ENCODE assay signal across 27 cellular contexts in genomic region chr3:9056581-9056980, GRCh38.
"Had no signal": no experiment of that assay in that cellular context is flagged by ENCODE, and none has a peak within 500 bp of the region (broad histone marks: within the 10 kb centered on the region; RNA-seq: fewer than 3 reads in every experiment).

No MANE protein-coding gene starts in this region.

- H3K36me3 ChIP-seq: Peyer's patch, SJSA1 had no signal

- H3K27me3 Mint-ChIP-seq: activated CD4-positive, alpha-beta T cell treated with anti-CD3 and anti-CD28 coated beads, Interleukin-2, amount 10 ng/mL, durations not matched to agents 24 days and 14 days; activated naive CD4-positive, alpha-beta T cell treated with anti-CD3 and anti-CD28 coated beads, Interleukin-2, amount 10 ng/mL, durations not matched to agents 7 days and 5 days; activated naive CD8-positive, alpha-beta T cell; activated naive CD8-positive, alpha-beta T cell treated with anti-CD3 and anti-CD28 coated beads, Interleukin-2, amount 50 U/mL, for 24 hours had no signal

- H3K4me2 ChIP-seq: SK-N-SH had no signal

- H3K27me3 ChIP-seq: Peyer's patch, SJSA1 had no signal

- H3K9me3 ChIP-seq: Peyer's patch, SJSA1, SK-N-SH had no signal

- H3K36me3 Mint-ChIP-seq: activated naive CD4-positive, alpha-beta T cell treated with anti-CD3 and anti-CD28 coated beads, Interleukin-2, amount 10 ng/mL, durations not matched to agents 7 days and 5 days had no signal

- H3K9ac ChIP-seq: SK-N-SH had no signal

- H3K4me1 ChIP-seq: Peyer's patch, SJSA1 had no signal

- H3K27ac Mint-ChIP-seq: activated CD4-positive, alpha-beta T cell treated with anti-CD3 and anti-CD28 coated beads, Interleukin-2, amount 10 ng/mL, durations not matched to agents 24 days and 14 days; activated naive CD4-positive, alpha-beta T cell treated with anti-CD3 and anti-CD28 coated beads, Interleukin-2, amount 10 ng/mL, durations not matched to agents 7 days and 5 days; activated naive CD8-positive, alpha-beta T cell; activated naive CD8-positive, alpha-beta T cell treated with anti-CD3 and anti-CD28 coated beads, Interleukin-2, amount 50 U/mL, for 24 hours; T-helper 1 cell treated with Interleukin-12 subunit alpha and Interleukin-12 subunit beta and Interleukin-4 antibody, amounts not matched to agents 30 μg/mL and 1 μg/mL, for 36 hours; T-helper 2 cell treated with Interferon-gamma antibody and Interleukin-4, amounts not matched to agents 5 μg/mL and 100 μg/mL, for 36 hours had no signal

- H3K4me1 Mint-ChIP-seq: activated CD4-positive, alpha-beta T cell treated with anti-CD3 and anti-CD28 coated beads, Interleukin-2, amount 10 ng/mL, durations not matched to agents 24 days and 14 days; activated naive CD4-positive, alpha-beta T cell treated with anti-CD3 and anti-CD28 coated beads, Interleukin-2, amount 10 ng/mL, durations not matched to agents 7 days and 5 days; activated naive CD8-positive, alpha-beta T cell treated with anti-CD3 and anti-CD28 coated beads, Interleukin-2, amount 50 U/mL, for 24 hours; brain had no signal

- H3K27ac ChIP-seq: Peyer's patch, SJSA1 had no signal

- DNase-seq: activated CD4-positive, alpha-beta T cell treated with anti-CD3 and anti-CD28 coated beads, Interleukin-2, amount 10 ng/mL, durations not matched to agents 24 days and 14 days; activated CD4-positive, alpha-beta T cell treated with anti-CD3 and anti-CD28 coated beads, Interleukin-2, amount 50 U/mL, for 4 hours; activated CD8-positive, alpha-beta memory T cell treated with anti-CD3 and anti-CD28 coated beads, Interleukin-2, amount 50 U/mL, for 48 hours; activated effector memory CD4-positive, alpha-beta T cell treated with Interleukin-2 at 50 U/mL for 16 hours; activated naive CD4-positive, alpha-beta T cell treated with anti-CD3 and anti-CD28 coated beads, Interleukin-2, amount 10 ng/mL, durations not matched to agents 7 days and 5 days; activated naive CD8-positive, alpha-beta T cell treated with anti-CD3 and anti-CD28 coated beads, Interleukin-2, amount 50 U/mL, for 24 hours; activated T-cell treated with anti-CD3 and anti-CD28 coated beads, Interleukin-2, amount 50 U/mL, for 48 hours; NCI-H1048; NCI-H1105 treated with DMSO at 0.1 percent for 48 hours; NCI-H1436; NCI-H1694; NCI-H1930; NCI-H2081 treated with DMSO at 0.1 percent for 48 hours; NCI-H226; NCI-H446 treated with DMSO at 0.1 percent for 48 hours; NCI-H524; NK-92 treated with Interleukin-12 subunit alpha and Interleukin-12 subunit beta, amount 100 ng/mL, for 24 hours; PC-3; Peyer's patch; RPMI8226; SHP77 treated with DMSO at 0.1 percent for 48 hours; SK-N-SH had no signal

- ATAC-seq: activated naive CD8-positive, alpha-beta T cell treated with anti-CD3 and anti-CD28 coated beads, Interleukin-2, amount 50 U/mL, for 24 hours; PC-3 had no signal

- H3K4me3 Mint-ChIP-seq: activated CD4-positive, alpha-beta T cell treated with anti-CD3 and anti-CD28 coated beads, Interleukin-2, amount 10 ng/mL, durations not matched to agents 24 days and 14 days; activated naive CD4-positive, alpha-beta T cell treated with anti-CD3 and anti-CD28 coated beads, Interleukin-2, amount 10 ng/mL, durations not matched to agents 7 days and 5 days; activated naive CD8-positive, alpha-beta T cell; activated naive CD8-positive, alpha-beta T cell treated with anti-CD3 and anti-CD28 coated beads, Interleukin-2, amount 50 U/mL, for 24 hours; brain; T-helper 1 cell treated with Interleukin-12 subunit alpha and Interleukin-12 subunit beta and Interleukin-4 antibody, amounts not matched to agents 30 μg/mL and 1 μg/mL, for 36 hours; T-helper 2 cell treated with Interferon-gamma antibody and Interleukin-4, amounts not matched to agents 5 μg/mL and 100 μg/mL, for 36 hours had no signal

- H3K9me3 Mint-ChIP-seq: activated CD4-positive, alpha-beta T cell treated with anti-CD3 and anti-CD28 coated beads, Interleukin-2, amount 10 ng/mL, durations not matched to agents 24 days and 14 days; activated naive CD4-positive, alpha-beta T cell treated with anti-CD3 and anti-CD28 coated beads, Interleukin-2, amount 10 ng/mL, durations not matched to agents 7 days and 5 days; activated naive CD8-positive, alpha-beta T cell treated with anti-CD3 and anti-CD28 coated beads, Interleukin-2, amount 50 U/mL, for 24 hours; T-helper 1 cell treated with Interleukin-12 subunit alpha and Interleukin-12 subunit beta and Interleukin-4 antibody, amounts not matched to agents 30 μg/mL and 1 μg/mL, for 36 hours; T-helper 2 cell treated with Interferon-gamma antibody and Interleukin-4, amounts not matched to agents 5 μg/mL and 100 μg/mL, for 36 hours had no signal

- H3K4me3 ChIP-seq: Peyer's patch, SJSA1 had no signal
